21 cellular contexts compared by ENCODE assay signal in the genomic region with DNA sequence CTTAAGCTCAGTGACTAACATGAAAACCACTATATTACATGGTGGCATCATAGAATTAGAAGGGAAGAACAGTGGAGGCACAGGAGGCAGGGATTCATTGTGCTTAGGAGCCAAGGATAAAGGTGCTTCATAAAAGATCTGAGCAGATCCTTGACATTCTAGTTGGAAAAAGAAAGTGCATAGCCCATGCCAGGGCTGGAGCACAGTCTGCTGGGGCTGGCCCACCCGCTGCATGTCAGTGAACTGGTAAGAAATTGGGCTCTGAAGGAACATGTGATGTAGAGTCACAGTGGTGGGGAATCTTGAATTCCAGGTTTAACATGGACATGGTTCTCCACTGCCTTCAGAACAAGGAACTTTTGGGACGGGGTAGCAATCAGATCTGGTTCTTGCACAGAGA. TPM values are rescaled to one million over a fixed set of nuclear protein-coding genes. Genes with fewer than 3 reads are reported as not detected.
A peak's percentile ranks its signal among the peaks of the same experiment; 100 is the strongest.
DNase-seq lines count a peak whose midpoint lies in the region; ATAC-seq and TF ChIP-seq lines count a peak whose summit lies in the region.
"Had no signal": no experiment of that assay in that cellular context is flagged by ENCODE, and none has a peak within 500 bp of the region (broad histone marks: within the 10 kb centered on the region; RNA-seq: fewer than 3 reads in every experiment).

No MANE protein-coding gene starts in this region.

- peak overlapping the region; percentile 85 for H2AK5ac ChIP-seq in mesenchymal stem cell (ENCODE audit: low read length, severe bottlenecking)

- H4K8ac ChIP-seq in mesenchymal stem cell (ENCODE audit: low read length) = no peak overlapping the region

- peaks cover 12% of the 10 kb centered on the region for H3K4me1 ChIP-seq in mesenchymal stem cell (ENCODE audit: control insufficient read depth, insufficient read depth, low read depth, low read length)

- H3K27me3 ChIP-seq in mesenchymal stem cell (ENCODE audit: control insufficient read depth in 1 of 2, insufficient read depth in 1 of 2, low read length in 2 of 2) = no peaks in the 10 kb centered on the region

- no peak overlapping the region for H3K4me3 ChIP-seq in mesenchymal stem cell (ENCODE audit: insufficient read depth in 1 of 2, low read depth in 1 of 2, low read length in 2 of 2)

- no peak overlapping the region for H3K14ac ChIP-seq in mesenchymal stem cell (ENCODE audit: low read length in 2 of 2)

- peaks cover 13% of the 10 kb centered on the region for H3K79me1 ChIP-seq in mesenchymal stem cell (replicated peaks; ENCODE audit: low read length, poor library complexity, severe bottlenecking)

- no peak overlapping the region for H3K23ac ChIP-seq in mesenchymal stem cell (ENCODE audit: low read length in 2 of 2)

- H3K18ac ChIP-seq in mesenchymal stem cell (ENCODE audit: low read depth in 1 of 2, low read length in 2 of 2) = no peak overlapping the region

- no peak overlapping the region for H3K9ac ChIP-seq in mesenchymal stem cell (ENCODE audit: low read length)
- H3K9ac ChIP-seq: SK-N-SH had no signal

- no peak overlapping the region for H3K4me3 Mint-ChIP-seq in activated T-cell treated with anti-CD3 and anti-CD28 coated beads, Interleukin-2, amount 50 U/mL, for 72 hours
- no peak overlapping the region for H3K4me3 Mint-ChIP-seq in activated T-cell treated with anti-CD3 and anti-CD28 coated beads, Interleukin-2, amount 50 U/mL, for 4 hours
- no peak overlapping the region for H3K4me3 Mint-ChIP-seq in activated T-helper 17 cell treated with anti-CD3 and anti-CD28 coated beads, Interleukin-2, amount 50 U/mL, for 72 hours
- H3K4me3 Mint-ChIP-seq: CD4-positive, CD25-positive, alpha-beta regulatory T cell had no signal

- H3K36me3 ChIP-seq in mesenchymal stem cell (ENCODE audit: control insufficient read depth in 1 of 2, insufficient read depth in 2 of 2, low read depth in 1 of 2, low read length in 2 of 2) = peaks cover 26 to 68% of the 10 kb centered on the region in 2 experiments

- no peak overlapping the region for H4K91ac ChIP-seq in mesenchymal stem cell (ENCODE audit: low read length)

- no peak for TF ChIP-seq CTCF in GM20000 (IDR thresholded peaks at IDR 0.05; ENCODE audit: extremely low read depth, missing control alignments)

- H2BK15ac ChIP-seq in mesenchymal stem cell (ENCODE audit: low read depth, poor library complexity, severe bottlenecking) = no peak overlapping the region

- H3K9me3 Mint-ChIP-seq in activated T-cell treated with anti-CD3 and anti-CD28 coated beads, Interleukin-2, amount 50 U/mL, for 72 hours = no peaks in the 10 kb centered on the region
- no peaks in the 10 kb centered on the region for H3K9me3 Mint-ChIP-seq in activated T-cell treated with anti-CD3 and anti-CD28 coated beads, Interleukin-2, amount 50 U/mL, for 4 hours
- no peaks in the 10 kb centered on the region for H3K9me3 Mint-ChIP-seq in activated T-helper 17 cell treated with anti-CD3 and anti-CD28 coated beads, Interleukin-2, amount 50 U/mL, for 72 hours
- H3K9me3 Mint-ChIP-seq: CD4-positive, CD25-positive, alpha-beta regulatory T cell had no signal

- no peak overlapping the region for H3K27ac ChIP-seq in mesenchymal stem cell (ENCODE audit: low read length, poor library complexity, severe bottlenecking)

- no peak for ATAC-seq in activated T-cell treated with anti-CD3 and anti-CD28 coated beads, Interleukin-2, amount 50 U/mL, for 72 hours (replicated peaks in 1 of 2)
- no peak for ATAC-seq in activated T-cell treated with anti-CD3 and anti-CD28 coated beads, Interleukin-2, amount 50 U/mL, for 4 hours
- ATAC-seq in activated T-helper 17 cell treated with anti-CD3 and anti-CD28 coated beads, Interleukin-2, amount 50 U/mL, for 72 hours (replicated peaks) = no peak

- no peak overlapping the region for H3K4me2 ChIP-seq in mesenchymal stem cell (ENCODE audit: low read length, poor library complexity, severe bottlenecking)
- H3K4me2 ChIP-seq: SK-N-SH had no signal

- H3K4ac ChIP-seq in mesenchymal stem cell (ENCODE audit: low read depth in 1 of 2, low read length in 2 of 2) = no peak overlapping the region

- H2BK12ac ChIP-seq in mesenchymal stem cell (ENCODE audit: low read length in 2 of 2) = peak overlapping the region in 1 of 2 experiments; percentile 31

- no peak overlapping the region for H2AFZ ChIP-seq in mesenchymal stem cell (ENCODE audit: low read depth, low read length)

- H2BK120ac ChIP-seq in mesenchymal stem cell (ENCODE audit: low read depth, low read length) = no peak overlapping the region

- peaks cover 15 to 39% of the 10 kb centered on the region in 2 donors for H3K36me3 Mint-ChIP-seq in activated T-cell treated with anti-CD3 and anti-CD28 coated beads, Interleukin-2, amount 50 U/mL, for 72 hours (ENCODE audit: insufficient read depth in 2 of 2)
- H3K36me3 Mint-ChIP-seq in activated T-cell treated with anti-CD3 and anti-CD28 coated beads, Interleukin-2, amount 50 U/mL, for 4 hours (ENCODE audit: insufficient read depth) = peaks cover 61% of the 10 kb centered on the region
- peaks cover 88% of the 10 kb centered on the region for H3K36me3 Mint-ChIP-seq in activated T-helper 17 cell treated with anti-CD3 and anti-CD28 coated beads, Interleukin-2, amount 50 U/mL, for 72 hours (ENCODE audit: low read depth)

- no peaks in the 10 kb centered on the region for H3K9me3 ChIP-seq in mesenchymal stem cell (ENCODE audit: control insufficient read depth, low read length)
- H3K9me3 ChIP-seq: SK-N-SH had no signal

- no peak overlapping the region for H2BK5ac ChIP-seq in mesenchymal stem cell (ENCODE audit: low read depth, low read length, poor library complexity, severe bottlenecking)

- no peak for DNase-seq in activated T-cell treated with anti-CD3 and anti-CD28 coated beads, Interleukin-2, amount 50 U/mL, for 72 hours
- no peak for DNase-seq in activated T-cell treated with anti-CD3 and anti-CD28 coated beads, Interleukin-2, amount 50 U/mL, for 4 hours
- DNase-seq in mesenchymal stem cell = no peak
- no peak for DNase-seq in stimulated activated CD4-positive, alpha-beta T cell treated with anti-CD3 and anti-CD28 coated beads, Interleukin-1b, Interleukin-23, amount 100 ng/mL, for 48 hours
- DNase-seq in GM20000 (ENCODE audit: low spot score) = no peak
- no peak for DNase-seq in T-helper 1 cell
- DNase-seq: 8988T; ACHN; CD4-positive, CD25-positive, alpha-beta regulatory T cell; COR-L47; EL; GDM1; KBM-7; MV-4-11; NCI-H2029; NCI-H446; NCI-H524 treated with DMSO at 0.1 percent for 48 hours; NCI-H774; SIG-M5; SK-N-SH had no signal

- H3K27ac Mint-ChIP-seq in activated T-cell treated with anti-CD3 and anti-CD28 coated beads, Interleukin-2, amount 50 U/mL, for 72 hours = peak overlapping the region; percentile 11
- H3K27ac Mint-ChIP-seq in activated T-helper 17 cell treated with anti-CD3 and anti-CD28 coated beads, Interleukin-2, amount 50 U/mL, for 72 hours = peak overlapping the region; percentile 11

- WGBS in mesenchymal stem cell = 93% methylated on average over 2 of the region's 2 CpGs

- no peaks in the 10 kb centered on the region for H3K4me1 Mint-ChIP-seq in activated T-cell treated with anti-CD3 and anti-CD28 coated beads, Interleukin-2, amount 50 U/mL, for 72 hours (ENCODE audit: low read depth)
- H3K4me1 Mint-ChIP-seq in activated T-cell treated with anti-CD3 and anti-CD28 coated beads, Interleukin-2, amount 50 U/mL, for 4 hours (ENCODE audit: low read depth) = peaks cover 10% of the 10 kb centered on the region
- H3K4me1 Mint-ChIP-seq in activated T-helper 17 cell treated with anti-CD3 and anti-CD28 coated beads, Interleukin-2, amount 50 U/mL, for 72 hours = peaks cover 8% of the 10 kb centered on the region

- no peaks in the 10 kb centered on the region for H3K27me3 Mint-ChIP-seq in activated T-cell treated with anti-CD3 and anti-CD28 coated beads, Interleukin-2, amount 50 U/mL, for 72 hours (ENCODE audit: low read depth)
- no peaks in the 10 kb centered on the region for H3K27me3 Mint-ChIP-seq in activated T-cell treated with anti-CD3 and anti-CD28 coated beads, Interleukin-2, amount 50 U/mL, for 4 hours (ENCODE audit: low read depth)
- no peaks in the 10 kb centered on the region for H3K27me3 Mint-ChIP-seq in activated T-helper 17 cell treated with anti-CD3 and anti-CD28 coated beads, Interleukin-2, amount 50 U/mL, for 72 hours
- H3K27me3 Mint-ChIP-seq: CD4-positive, CD25-positive, alpha-beta regulatory T cell had no signal

RNA-seq across cellular contexts. Expression of a gene that starts 20.4 kb away (rescaled TPM):
- 10 to 100 TPM; 16.0 to 19.1 TPM for total RNA-seq in activated T-cell treated with anti-CD3 and anti-CD28 coated beads, Interleukin-2, amount 50 U/mL, for 72 hours
- 10 to 100 TPM; 12.7 to 16.6 (median 13.9) TPM for total RNA-seq in activated T-cell treated with anti-CD3 and anti-CD28 coated beads, Interleukin-2, amount 50 U/mL, for 4 hours
- 1 to 10 TPM; 5.4 to 6.0 TPM for total RNA-seq in activated T-helper 17 cell treated with anti-CD3 and anti-CD28 coated beads, Interleukin-2, amount 50 U/mL, for 72 hours
- polyA plus RNA-seq in mesenchymal stem cell (2013, experiment 1 of 2) = 29.6 TPM
- polyA plus RNA-seq in mesenchymal stem cell (2013, experiment 2 of 2) = 30.4 TPM
